1 cellular context compared by ENCODE assay signal in genomic region chr4:74056114-74056857, GRCh38.
TF ChIP-seq lines count a peak whose summit lies in the region.

No MANE protein-coding gene starts in this region.

TF ChIP-seq in K562, 482 proteins besides CTCF, POLR2A, EP300 and RAD21 (continued from another document and continues in another):
- no peak for TF ChIP-seq NEUROD1 (IDR thresholded peaks at IDR 0.05; ENCODE audit: borderline replicate concordance, low read depth, low read length, partially characterized antibody)
- TF ChIP-seq, protein P1, sequence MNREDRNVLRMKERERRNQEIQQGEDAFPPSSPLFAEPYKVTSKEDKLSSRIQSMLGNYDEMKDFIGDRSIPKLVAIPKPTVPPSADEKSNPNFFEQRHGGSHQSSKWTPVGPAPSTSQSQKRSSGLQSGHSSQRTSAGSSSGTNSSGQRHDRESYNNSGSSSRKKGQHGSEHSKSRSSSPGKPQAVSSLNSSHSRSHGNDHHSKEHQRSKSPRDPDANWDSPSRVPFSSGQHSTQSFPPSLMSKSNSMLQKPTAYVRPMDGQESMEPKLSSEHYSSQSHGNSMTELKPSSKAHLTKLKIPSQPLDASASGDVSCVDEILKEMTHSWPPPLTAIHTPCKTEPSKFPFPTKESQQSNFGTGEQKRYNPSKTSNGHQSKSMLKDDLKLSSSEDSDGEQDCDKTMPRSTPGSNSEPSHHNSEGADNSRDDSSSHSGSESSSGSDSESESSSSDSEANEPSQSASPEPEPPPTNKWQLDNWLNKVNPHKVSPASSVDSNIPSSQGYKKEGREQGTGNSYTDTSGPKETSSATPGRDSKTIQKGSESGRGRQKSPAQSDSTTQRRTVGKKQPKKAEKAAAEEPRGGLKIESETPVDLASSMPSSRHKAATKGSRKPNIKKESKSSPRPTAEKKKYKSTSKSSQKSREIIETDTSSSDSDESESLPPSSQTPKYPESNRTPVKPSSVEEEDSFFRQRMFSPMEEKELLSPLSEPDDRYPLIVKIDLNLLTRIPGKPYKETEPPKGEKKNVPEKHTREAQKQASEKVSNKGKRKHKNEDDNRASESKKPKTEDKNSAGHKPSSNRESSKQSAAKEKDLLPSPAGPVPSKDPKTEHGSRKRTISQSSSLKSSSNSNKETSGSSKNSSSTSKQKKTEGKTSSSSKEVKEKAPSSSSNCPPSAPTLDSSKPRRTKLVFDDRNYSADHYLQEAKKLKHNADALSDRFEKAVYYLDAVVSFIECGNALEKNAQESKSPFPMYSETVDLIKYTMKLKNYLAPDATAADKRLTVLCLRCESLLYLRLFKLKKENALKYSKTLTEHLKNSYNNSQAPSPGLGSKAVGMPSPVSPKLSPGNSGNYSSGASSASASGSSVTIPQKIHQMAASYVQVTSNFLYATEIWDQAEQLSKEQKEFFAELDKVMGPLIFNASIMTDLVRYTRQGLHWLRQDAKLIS (CRISPR knock-in tag; IDR thresholded peaks at IDR 0.05) = no peak
- no peak for TF ChIP-seq HDAC6 (IDR thresholded peaks at IDR 0.05; ENCODE audit: low read depth, low read length)
- TF ChIP-seq SAP30 (IDR thresholded peaks at IDR 0.05; ENCODE audit: borderline replicate concordance, insufficient read depth, low read depth, low read length, poor library complexity, severe bottlenecking) = no peak
- TF ChIP-seq NUFIP1 (IDR thresholded peaks at IDR 0.05; ENCODE audit: partially characterized antibody) = no peak
- TF ChIP-seq ZC3H11A (IDR thresholded peaks at IDR 0.05; ENCODE audit: low read depth, low read length) = no peak
- no peak for TF ChIP-seq DNMT1 (IDR thresholded peaks at IDR 0.05)
- TF ChIP-seq GATAD2A (IDR thresholded peaks at IDR 0.05) = no peak
- no peak for TF ChIP-seq FOSL1 (tag; conservative IDR thresholded peaks at IDR 0.05)
- TF ChIP-seq ZNF354B (CRISPR knock-in tag; IDR thresholded peaks at IDR 0.05) = peak; percentile 7; the same call in 1 of the 2 replicates
- TF ChIP-seq TSHZ1 (CRISPR knock-in tag; IDR thresholded peaks at IDR 0.05) = no peak
- TF ChIP-seq, protein P2, sequence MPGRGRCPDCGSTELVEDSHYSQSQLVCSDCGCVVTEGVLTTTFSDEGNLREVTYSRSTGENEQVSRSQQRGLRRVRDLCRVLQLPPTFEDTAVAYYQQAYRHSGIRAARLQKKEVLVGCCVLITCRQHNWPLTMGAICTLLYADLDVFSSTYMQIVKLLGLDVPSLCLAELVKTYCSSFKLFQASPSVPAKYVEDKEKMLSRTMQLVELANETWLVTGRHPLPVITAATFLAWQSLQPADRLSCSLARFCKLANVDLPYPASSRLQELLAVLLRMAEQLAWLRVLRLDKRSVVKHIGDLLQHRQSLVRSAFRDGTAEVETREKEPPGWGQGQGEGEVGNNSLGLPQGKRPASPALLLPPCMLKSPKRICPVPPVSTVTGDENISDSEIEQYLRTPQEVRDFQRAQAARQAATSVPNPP (IDR thresholded peaks at IDR 0.05; ENCODE audit: borderline replicate concordance, insufficient read depth, insufficient read length) = no peak
- no peak for TF ChIP-seq ZNF274 (IDR thresholded peaks at IDR 0.05; ENCODE audit: borderline replicate concordance, low read depth, low read length)
- TF ChIP-seq ATF6 (CRISPR knock-in tag; IDR thresholded peaks at IDR 0.05) = no peak
- TF ChIP-seq YBX1 (IDR thresholded peaks at IDR 0.05) = no peak
- TF ChIP-seq TGIF2 (CRISPR knock-in tag; IDR thresholded peaks at IDR 0.05) = no peak
- TF ChIP-seq ETV1 (tag; conservative IDR thresholded peaks at IDR 0.05; ENCODE audit: low read depth) = no peak; the same call in 1 of the 2 replicates
- no peak for TF ChIP-seq ZBTB1 (CRISPR knock-in tag; IDR thresholded peaks at IDR 0.05; ENCODE audit: borderline replicate concordance, low read depth)
- TF ChIP-seq POLR3A (IDR thresholded peaks at IDR 0.05; ENCODE audit: borderline replicate concordance, extremely low read depth, insufficient read depth, insufficient read length) = no peak
- TF ChIP-seq, protein P3, sequence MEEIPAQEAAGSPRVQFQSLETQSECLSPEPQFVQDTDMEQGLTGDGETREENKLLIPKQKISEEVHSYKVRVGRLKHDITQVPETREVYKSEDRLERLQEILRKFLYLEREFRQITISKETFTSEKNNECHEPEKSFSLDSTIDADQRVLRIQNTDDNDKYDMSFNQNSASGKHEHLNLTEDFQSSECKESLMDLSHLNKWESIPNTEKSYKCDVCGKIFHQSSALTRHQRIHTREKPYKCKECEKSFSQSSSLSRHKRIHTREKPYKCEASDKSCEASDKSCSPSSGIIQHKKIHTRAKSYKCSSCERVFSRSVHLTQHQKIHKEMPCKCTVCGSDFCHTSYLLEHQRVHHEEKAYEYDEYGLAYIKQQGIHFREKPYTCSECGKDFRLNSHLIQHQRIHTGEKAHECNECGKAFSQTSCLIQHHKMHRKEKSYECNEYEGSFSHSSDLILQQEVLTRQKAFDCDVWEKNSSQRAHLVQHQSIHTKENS (CRISPR knock-in tag; IDR thresholded peaks at IDR 0.05) = no peak
- TF ChIP-seq ZNF57 (CRISPR knock-in tag; IDR thresholded peaks at IDR 0.05) = no peak
- TF ChIP-seq ZNF668 (CRISPR knock-in tag; IDR thresholded peaks at IDR 0.05) = peak; percentile 45; the same call in 1 of the 2 replicates
- no peak for TF ChIP-seq SAFB (IDR thresholded peaks at IDR 0.05; ENCODE audit: borderline replicate concordance, low read depth, low read length)
- TF ChIP-seq, protein P4, sequence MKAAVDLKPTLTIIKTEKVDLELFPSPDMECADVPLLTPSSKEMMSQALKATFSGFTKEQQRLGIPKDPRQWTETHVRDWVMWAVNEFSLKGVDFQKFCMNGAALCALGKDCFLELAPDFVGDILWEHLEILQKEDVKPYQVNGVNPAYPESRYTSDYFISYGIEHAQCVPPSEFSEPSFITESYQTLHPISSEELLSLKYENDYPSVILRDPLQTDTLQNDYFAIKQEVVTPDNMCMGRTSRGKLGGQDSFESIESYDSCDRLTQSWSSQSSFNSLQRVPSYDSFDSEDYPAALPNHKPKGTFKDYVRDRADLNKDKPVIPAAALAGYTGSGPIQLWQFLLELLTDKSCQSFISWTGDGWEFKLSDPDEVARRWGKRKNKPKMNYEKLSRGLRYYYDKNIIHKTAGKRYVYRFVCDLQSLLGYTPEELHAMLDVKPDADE (conservative IDR thresholded peaks at IDR 0.05; ENCODE audit: control insufficient read depth, low read depth, low read length) = no peak
- peak; percentile 96 for TF ChIP-seq MEIS2 (IDR thresholded peaks at IDR 0.05; ENCODE audit: partially characterized antibody)
- TF ChIP-seq BCL6 (CRISPR knock-in tag; IDR thresholded peaks at IDR 0.05) = no peak
- TF ChIP-seq FOXK2 (conservative IDR thresholded peaks at IDR 0.05 in 1 of 2, IDR thresholded peaks at IDR 0.05 in 1 of 2; ENCODE audit: low read depth in 2 of 2) = peak in 1 of 2 experiments; percentile 3; a peak in 1 of 4 replicates
- TF ChIP-seq RFX5 (IDR thresholded peaks at IDR 0.05; ENCODE audit: low read depth, low read length) = no peak; the same call in 1 of the 2 replicates
- no peak for TF ChIP-seq RBBP5 (IDR thresholded peaks at IDR 0.05; ENCODE audit: borderline replicate concordance, insufficient read depth, low read length, poor library complexity, severe bottlenecking)
- peak; percentile 88 for TF ChIP-seq ZNF766 (CRISPR knock-in tag; conservative IDR thresholded peaks at IDR 0.05)
- no peak for TF ChIP-seq ZNF695 (CRISPR knock-in tag; IDR thresholded peaks at IDR 0.05)
- TF ChIP-seq, protein P5, sequence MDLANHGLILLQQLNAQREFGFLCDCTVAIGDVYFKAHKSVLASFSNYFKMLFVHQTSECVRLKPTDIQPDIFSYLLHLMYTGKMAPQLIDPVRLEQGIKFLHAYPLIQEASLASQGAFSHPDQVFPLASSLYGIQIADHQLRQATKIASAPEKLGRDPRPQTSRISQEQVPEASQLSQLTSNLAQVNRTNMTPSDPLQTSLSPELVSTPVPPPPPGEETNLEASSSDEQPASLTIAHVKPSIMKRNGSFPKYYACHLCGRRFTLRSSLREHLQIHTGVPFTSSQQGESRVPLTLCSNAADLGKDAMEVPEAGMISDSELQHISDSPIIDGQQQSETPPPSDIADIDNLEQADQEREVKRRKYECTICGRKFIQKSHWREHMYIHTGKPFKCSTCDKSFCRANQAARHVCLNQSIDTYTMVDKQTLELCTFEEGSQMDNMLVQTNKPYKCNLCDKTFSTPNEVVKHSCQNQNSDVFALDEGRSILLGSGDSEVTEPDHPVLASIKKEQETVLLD (IDR thresholded peaks at IDR 0.05) = 0 out of 2 replicates have a peak, but pooled peaks have one; percentile 31
- peak; percentile 75 for TF ChIP-seq ZNF644 (tag; IDR thresholded peaks at IDR 0.05; ENCODE audit: low read depth)
- no peak for TF ChIP-seq RBM22 (IDR thresholded peaks at IDR 0.05; ENCODE audit: low read depth, low read length, poor library complexity, severe bottlenecking)
- no peak for TF ChIP-seq ETV6 (IDR thresholded peaks at IDR 0.05; ENCODE audit: borderline replicate concordance in 1 of 2, low read depth in 2 of 2, low read length in 1 of 2)
- no peak for TF ChIP-seq ETV6 (CRISPR knock-in tag; IDR thresholded peaks at IDR 0.05; ENCODE audit: borderline replicate concordance)
- peak; percentile 86 for TF ChIP-seq HDAC8 (tag; IDR thresholded peaks at IDR 0.05)
- no peak for TF ChIP-seq MYNN (IDR thresholded peaks at IDR 0.05)
- TF ChIP-seq MYNN (CRISPR knock-in tag; IDR thresholded peaks at IDR 0.05) = no peak
